Comparison of ENCODE assay signal across 7 cellular contexts in the genomic region with DNA sequence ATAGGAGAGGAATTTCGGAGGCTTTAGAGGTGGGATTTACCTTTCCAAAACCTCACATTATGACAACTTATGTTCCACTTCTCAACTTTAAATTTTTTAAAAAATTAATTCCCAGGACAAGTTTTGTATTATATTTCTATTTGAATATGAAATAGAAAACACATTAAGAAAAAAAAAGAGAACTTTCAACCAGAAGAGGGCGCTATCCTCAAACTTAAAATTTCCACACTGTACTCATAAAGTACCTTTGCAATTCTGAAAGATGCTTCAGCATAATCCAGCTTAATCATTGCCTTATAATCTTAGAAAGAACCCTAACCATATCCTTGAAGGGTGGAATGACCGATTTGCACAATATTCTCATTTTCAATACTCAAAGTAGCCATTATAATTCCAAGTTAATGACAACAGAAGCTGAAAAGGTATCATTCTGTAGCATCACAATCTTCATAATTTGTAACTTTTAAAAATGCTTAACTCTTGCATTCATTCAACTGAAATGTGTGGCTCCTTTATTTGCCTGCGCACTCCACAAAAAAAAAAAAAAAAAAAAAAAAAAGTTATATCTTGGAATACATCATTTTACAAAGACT.
A peak's percentile ranks its signal among the peaks of the same experiment; 100 is the strongest.
DNase-seq lines count a peak whose midpoint lies in the region; ATAC-seq, FAIRE-seq and TF ChIP-seq lines count a peak whose summit lies in the region.

No MANE protein-coding gene starts in this region.

- FAIRE-seq in G401.6 (lab: Jason Lieb, UNC) (peak; percentile 87), HTR-8/SVneo (lab: Jason Lieb, UNC) (no peak)

- H3K4me1 Mint-ChIP-seq in chondrocyte (ENCODE audit: low read depth), result peaks cover 12% of the 10 kb centered on the region
- H3K4me1 Mint-ChIP-seq in osteocyte (ENCODE audit: unreplicated experiment), result peaks cover 29% of the 10 kb centered on the region

- no peak overlapping the region for H3K27ac Mint-ChIP-seq in chondrocyte (ENCODE audit: unreplicated experiment)
- no peak overlapping the region for H3K27ac Mint-ChIP-seq in osteocyte (ENCODE audit: unreplicated experiment)

- TF ChIP-seq CTCF in chondrocyte (IDR thresholded peaks at IDR 0.05) (peak; percentile 91), osteocyte (IDR thresholded peaks at IDR 0.05) (peak; percentile 67)

- ATAC-seq in GM21423 (IDR thresholded peaks at IDR 0.05; ENCODE audit: unreplicated experiment) (no peak), GM18517 (IDR thresholded peaks at IDR 0.05; ENCODE audit: unreplicated experiment) (no peak)

- H3K27me3 Mint-ChIP-seq in chondrocyte (ENCODE audit: low read depth) (no peaks in the 10 kb centered on the region), osteocyte (ENCODE audit: unreplicated experiment) (no peaks in the 10 kb centered on the region)

- no peak overlapping the region for H3K4me3 Mint-ChIP-seq in chondrocyte (ENCODE audit: unreplicated experiment)
- H3K4me3 Mint-ChIP-seq in osteocyte (ENCODE audit: unreplicated experiment), result no peak overlapping the region

- DNase-seq in NAMALWA (ENCODE audit: low spot score) (peak; percentile 46), chondrocyte (ENCODE audit: low spot score) (no peak), osteocyte (ENCODE audit: extremely low spot score, unreplicated experiment) (no peak), HTR-8/SVneo (ENCODE audit: insufficient read length, low spot score) (no peak)

- peaks cover 3% of the 10 kb centered on the region for H3K9me3 Mint-ChIP-seq in chondrocyte (ENCODE audit: low read depth)
- H3K9me3 Mint-ChIP-seq in osteocyte (ENCODE audit: unreplicated experiment), result no peaks in the 10 kb centered on the region

- H3K36me3 Mint-ChIP-seq in chondrocyte (ENCODE audit: low read depth), result no peaks in the 10 kb centered on the region
- H3K36me3 Mint-ChIP-seq in osteocyte (ENCODE audit: unreplicated experiment), result no peaks in the 10 kb centered on the region
